In genomic region chr1:109787845-109788605, GRCh38 we compare ENCODE assay signal across 1 cellular context.
TF ChIP-seq lines count a peak whose summit lies in the region.

No MANE protein-coding gene starts in this region.

TF ChIP-seq in WTC11, 78 proteins besides CTCF, POLR2A, EP300 and RAD21 (continued from another document):
- TF ChIP-seq, protein P1, sequence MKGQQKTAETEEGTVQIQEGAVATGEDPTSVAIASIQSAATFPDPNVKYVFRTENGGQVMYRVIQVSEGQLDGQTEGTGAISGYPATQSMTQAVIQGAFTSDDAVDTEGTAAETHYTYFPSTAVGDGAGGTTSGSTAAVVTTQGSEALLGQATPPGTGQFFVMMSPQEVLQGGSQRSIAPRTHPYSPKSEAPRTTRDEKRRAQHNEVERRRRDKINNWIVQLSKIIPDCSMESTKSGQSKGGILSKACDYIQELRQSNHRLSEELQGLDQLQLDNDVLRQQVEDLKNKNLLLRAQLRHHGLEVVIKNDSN (CRISPR knock-in tag; IDR thresholded peaks at IDR 0.05): no peak
- no peak for TF ChIP-seq IRF2 (CRISPR knock-in tag; IDR thresholded peaks at IDR 0.05; ENCODE audit: borderline replicate concordance, low read depth)
- no peak for TF ChIP-seq GRHL2 (CRISPR knock-in tag; IDR thresholded peaks at IDR 0.05; ENCODE audit: insufficient replicate concordance, severe bottlenecking)
- TF ChIP-seq JUN (CRISPR knock-in tag; IDR thresholded peaks at IDR 0.05): no peak
- TF ChIP-seq ZBTB21 (CRISPR knock-in tag; IDR thresholded peaks at IDR 0.05; ENCODE audit: borderline replicate concordance): no peak
- TF ChIP-seq, protein P2, sequence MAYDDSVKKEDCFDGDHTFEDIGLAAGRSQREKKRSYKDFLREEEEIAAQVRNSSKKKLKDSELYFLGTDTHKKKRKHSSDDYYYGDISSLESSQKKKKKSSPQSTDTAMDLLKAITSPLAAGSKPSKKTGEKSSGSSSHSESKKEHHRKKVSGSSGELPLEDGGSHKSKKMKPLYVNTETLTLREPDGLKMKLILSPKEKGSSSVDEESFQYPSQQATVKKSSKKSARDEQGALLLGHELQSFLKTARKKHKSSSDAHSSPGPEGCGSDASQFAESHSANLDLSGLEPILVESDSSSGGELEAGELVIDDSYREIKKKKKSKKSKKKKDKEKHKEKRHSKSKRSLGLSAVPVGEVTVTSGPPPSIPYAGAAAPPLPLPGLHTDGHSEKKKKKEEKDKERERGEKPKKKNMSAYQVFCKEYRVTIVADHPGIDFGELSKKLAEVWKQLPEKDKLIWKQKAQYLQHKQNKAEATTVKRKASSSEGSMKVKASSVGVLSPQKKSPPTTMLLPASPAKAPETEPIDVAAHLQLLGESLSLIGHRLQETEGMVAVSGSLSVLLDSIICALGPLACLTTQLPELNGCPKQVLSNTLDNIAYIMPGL (CRISPR knock-in tag; IDR thresholded peaks at IDR 0.05): no peak
- no peak for TF ChIP-seq CDX4 (CRISPR knock-in tag; IDR thresholded peaks at IDR 0.05; ENCODE audit: borderline replicate concordance)
- no peak for TF ChIP-seq GABPB1 (CRISPR knock-in tag; IDR thresholded peaks at IDR 0.05)
